14 cellular contexts compared by ENCODE assay signal in the genomic region with DNA sequence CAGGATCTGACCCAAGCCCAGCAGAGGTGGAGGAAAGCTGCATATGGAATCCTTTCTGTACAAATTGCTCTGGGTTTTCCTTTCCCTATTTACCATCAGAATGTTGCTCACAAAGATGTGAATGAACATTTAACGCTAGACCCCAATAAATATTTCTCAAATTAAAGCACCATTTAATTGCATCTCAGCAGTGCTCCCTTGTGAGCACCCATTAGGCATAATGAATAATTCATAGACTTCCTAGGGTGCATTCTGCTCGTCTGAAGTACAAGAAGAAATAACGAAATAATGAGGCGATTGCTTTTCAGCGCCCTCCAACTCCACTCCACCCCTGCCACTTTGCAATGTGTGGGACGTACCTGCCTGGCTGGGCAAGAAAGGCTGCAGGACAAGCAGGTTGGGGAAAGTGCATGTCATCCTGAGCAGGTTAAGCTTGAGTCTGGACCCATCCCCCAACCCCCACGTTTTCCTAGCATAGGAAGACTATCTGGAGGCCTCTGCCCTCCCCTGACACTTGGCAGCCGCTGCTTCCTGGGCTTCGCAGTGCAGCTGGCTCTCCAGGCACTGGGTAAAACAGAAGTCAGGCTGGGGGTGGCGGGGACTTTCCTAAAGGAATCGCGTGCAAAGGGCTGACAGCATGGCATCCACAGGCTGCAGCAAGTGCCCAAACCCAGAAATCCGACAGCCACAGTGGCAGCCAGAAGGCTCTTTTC.
A peak's percentile ranks its signal among the peaks of the same experiment; 100 is the strongest.
DNase-seq lines count a peak whose midpoint lies in the region; ATAC-seq and TF ChIP-seq lines count a peak whose summit lies in the region.
"Had no signal": no experiment of that assay in that cellular context is flagged by ENCODE, and none has a peak within 500 bp of the region (broad histone marks: within the 10 kb centered on the region; RNA-seq: fewer than 3 reads in every experiment).

No MANE protein-coding gene starts in this region.

- H3K27me3 ChIP-seq in heart right ventricle, result no peaks in the 10 kb centered on the region
- no peaks in the 10 kb centered on the region for H3K27me3 ChIP-seq in smooth muscle cell (ENCODE audit: low read depth)

- no peaks in the 10 kb centered on the region for H4K20me1 ChIP-seq in smooth muscle cell (ENCODE audit: low read depth)

- no peaks in the 10 kb centered on the region for H3K4me1 Mint-ChIP-seq in stimulated activated naive CD8-positive, alpha-beta T cell treated with anti-CD3 and anti-CD28 coated beads, Interleukin-15, amount 100 ng/mL, for 72 hours
- no peaks in the 10 kb centered on the region for H3K4me1 Mint-ChIP-seq in natural killer cell treated with Interleukin-12 subunit alpha and Interleukin-12 subunit beta and Interleukin-15 and Interleukin-18, amount 100 ng/mL, for 72 hours (ENCODE audit: low read depth in 2 of 2)
- H3K4me1 Mint-ChIP-seq: activated CD4-positive, alpha-beta T cell treated with anti-CD3 and anti-CD28 coated beads, Interleukin-2, amount 10 ng/mL, durations not matched to agents 24 days and 14 days had no signal

- H3K4me1 ChIP-seq in heart right ventricle, result peaks cover 0 to 9% (median 0%) of the 10 kb centered on the region in 9 donors
- peaks cover 10% of the 10 kb centered on the region for H3K4me1 ChIP-seq in smooth muscle cell (ENCODE audit: low read depth)
- H3K4me1 ChIP-seq: HAP-1 had no signal

- no peaks in the 10 kb centered on the region for H3K36me3 Mint-ChIP-seq in natural killer cell treated with Interleukin-12 subunit alpha and Interleukin-12 subunit beta and Interleukin-15 and Interleukin-18, amount 100 ng/mL, for 72 hours

- peak; percentile 57 for DNase-seq in NCI-H1436 (lab: John Stamatoyannopoulos, UW)
- DNase-seq in NCI-H1436 treated with DMSO at 0.1 percent for 48 hours (lab: John Stamatoyannopoulos, UW), result no peak
- peak; percentile 88 for DNase-seq in SHP77 treated with DMSO at 0.1 percent for 48 hours (lab: John Stamatoyannopoulos, UW)
- peak; percentile 27 to 33 for DNase-seq in heart right ventricle
- DNase-seq in smooth muscle cell (lab: John Stamatoyannopoulos, UW; ENCODE audit: unreplicated experiment), result peak; percentile 12
- DNase-seq in stimulated activated naive CD8-positive, alpha-beta T cell treated with anti-CD3 and anti-CD28 coated beads, Interleukin-15, amount 100 ng/mL, for 72 hours, result no peak
- DNase-seq in natural killer cell treated with Interleukin-12 subunit alpha and Interleukin-12 subunit beta and Interleukin-15 and Interleukin-18, amount 100 ng/mL, for 72 hours (ENCODE audit: low spot score), result no peak
- DNase-seq: 8988T; activated CD4-positive, alpha-beta T cell treated with anti-CD3 and anti-CD28 coated beads, Interleukin-2, amount 10 ng/mL, durations not matched to agents 24 days and 14 days; SIG-M5; stimulated activated CD4-positive, alpha-beta T cell treated with anti-CD3 and anti-CD28 coated beads, Interleukin-1b, Interleukin-23, amount 100 ng/mL, for 48 hours had no signal

- H3K79me2 ChIP-seq in smooth muscle cell (ENCODE audit: low read depth), result no peaks in the 10 kb centered on the region

- H3K27me3 Mint-ChIP-seq in stimulated activated naive CD8-positive, alpha-beta T cell treated with anti-CD3 and anti-CD28 coated beads, Interleukin-15, amount 100 ng/mL, for 72 hours, result peaks cover 13% of the 10 kb centered on the region
- peaks cover 0 to 5% of the 10 kb centered on the region in 2 donors for H3K27me3 Mint-ChIP-seq in natural killer cell treated with Interleukin-12 subunit alpha and Interleukin-12 subunit beta and Interleukin-15 and Interleukin-18, amount 100 ng/mL, for 72 hours
- H3K27me3 Mint-ChIP-seq: activated CD4-positive, alpha-beta T cell treated with anti-CD3 and anti-CD28 coated beads, Interleukin-2, amount 10 ng/mL, durations not matched to agents 24 days and 14 days had no signal

- H3K36me3 ChIP-seq in heart right ventricle (no peaks in the 10 kb centered on the region), smooth muscle cell (ENCODE audit: low read depth) (no peaks in the 10 kb centered on the region)
- H3K36me3 ChIP-seq: HAP-1 had no signal

- H3K27ac ChIP-seq in heart right ventricle (no peak overlapping the region), smooth muscle cell (ENCODE audit: low read depth) (no peak overlapping the region)

- WGBS in heart right ventricle, 2 donors, result 49 to 58% methylated on average over 13 of the region's 13 CpGs
- 34% methylated on average over 13 of the region's 13 CpGs for WGBS in smooth muscle cell (ENCODE audit: low lambda C conversion rate)

- ATAC-seq in heart right ventricle, result peak in 6 of 8 donors; percentile 42 to 80 (median 49)
- ATAC-seq in GM18519 (IDR thresholded peaks at IDR 0.05; ENCODE audit: low FRiP score, unreplicated experiment), result no peak
- no peak for ATAC-seq in stimulated activated naive CD8-positive, alpha-beta T cell treated with anti-CD3 and anti-CD28 coated beads, Interleukin-15, amount 100 ng/mL, for 72 hours
- no peak for ATAC-seq in natural killer cell treated with Interleukin-12 subunit alpha and Interleukin-12 subunit beta and Interleukin-15 and Interleukin-18, amount 100 ng/mL, for 72 hours

- no peak overlapping the region for H3K9ac ChIP-seq in smooth muscle cell (ENCODE audit: low read depth)

- H3K27ac Mint-ChIP-seq in stimulated activated naive CD8-positive, alpha-beta T cell treated with anti-CD3 and anti-CD28 coated beads, Interleukin-15, amount 100 ng/mL, for 72 hours, result no peak overlapping the region
- H3K27ac Mint-ChIP-seq in natural killer cell treated with Interleukin-12 subunit alpha and Interleukin-12 subunit beta and Interleukin-15 and Interleukin-18, amount 100 ng/mL, for 72 hours, result no peak overlapping the region
- H3K27ac Mint-ChIP-seq: activated CD4-positive, alpha-beta T cell treated with anti-CD3 and anti-CD28 coated beads, Interleukin-2, amount 10 ng/mL, durations not matched to agents 24 days and 14 days had no signal

- peaks cover 0 to 2% of the 10 kb centered on the region in 2 donors for H3K9me3 Mint-ChIP-seq in stimulated activated naive CD8-positive, alpha-beta T cell treated with anti-CD3 and anti-CD28 coated beads, Interleukin-15, amount 100 ng/mL, for 72 hours
- no peaks in the 10 kb centered on the region for H3K9me3 Mint-ChIP-seq in natural killer cell treated with Interleukin-12 subunit alpha and Interleukin-12 subunit beta and Interleukin-15 and Interleukin-18, amount 100 ng/mL, for 72 hours
- H3K9me3 Mint-ChIP-seq: nephron had no signal

- H3K4me3 ChIP-seq in heart right ventricle (no peak overlapping the region), smooth muscle cell (no peak overlapping the region)
- H3K4me3 ChIP-seq: HAP-1 had no signal

- intact Hi-C loops in heart right ventricle (cut with DNase I), result no loop called here

- no peak overlapping the region for H3K4me2 ChIP-seq in smooth muscle cell

- TF ChIP-seq CTCF in heart right ventricle (IDR thresholded peaks at IDR 0.05) (no peak), smooth muscle cell (IDR thresholded peaks at IDR 0.05; ENCODE audit: borderline replicate concordance, insufficient read depth, poor library complexity, severe bottlenecking) (no peak)

- no peak overlapping the region for H2AFZ ChIP-seq in smooth muscle cell (ENCODE audit: low read depth)

- no peaks in the 10 kb centered on the region for H3F3A ChIP-seq in smooth muscle cell (ENCODE audit: low read depth)

- no peaks in the 10 kb centered on the region for H3K9me3 ChIP-seq in heart right ventricle
- no peaks in the 10 kb centered on the region for H3K9me3 ChIP-seq in smooth muscle cell (replicated peaks; ENCODE audit: low read depth)
- H3K9me3 ChIP-seq: HAP-1 had no signal

- no peak overlapping the region for H3K4me3 Mint-ChIP-seq in stimulated activated naive CD8-positive, alpha-beta T cell treated with anti-CD3 and anti-CD28 coated beads, Interleukin-15, amount 100 ng/mL, for 72 hours
- no peak overlapping the region for H3K4me3 Mint-ChIP-seq in natural killer cell treated with Interleukin-12 subunit alpha and Interleukin-12 subunit beta and Interleukin-15 and Interleukin-18, amount 100 ng/mL, for 72 hours
- H3K4me3 Mint-ChIP-seq: activated CD4-positive, alpha-beta T cell treated with anti-CD3 and anti-CD28 coated beads, Interleukin-2, amount 10 ng/mL, durations not matched to agents 24 days and 14 days; nephron had no signal

Comparison
In these comparisons a context has a peak if more than half of its experiments do, and no peak if none do; other contexts are left out.
1. DNase-seq: peak in NCI-H1436 (single experiment), SHP77 treated with DMSO at 0.1 percent for 48 hours (single experiment), heart right ventricle (2 of 2) and smooth muscle cell (single experiment); none in NCI-H1436 treated with DMSO at 0.1 percent for 48 hours (single experiment), stimulated activated naive CD8-positive, alpha-beta T cell treated with anti-CD3 and anti-CD28 coated beads, Interleukin-15, amount 100 ng/mL, for 72 hours (0 of 2) and natural killer cell treated with Interleukin-12 subunit alpha and Interleukin-12 subunit beta and Interleukin-15 and Interleukin-18, amount 100 ng/mL, for 72 hours (single experiment).
2. ATAC-seq: peak in heart right ventricle (6 of 8); none in GM18519 (single experiment), stimulated activated naive CD8-positive, alpha-beta T cell treated with anti-CD3 and anti-CD28 coated beads, Interleukin-15, amount 100 ng/mL, for 72 hours (single experiment) and natural killer cell treated with Interleukin-12 subunit alpha and Interleukin-12 subunit beta and Interleukin-15 and Interleukin-18, amount 100 ng/mL, for 72 hours (0 of 2).